ENCODE assay signal across 4 cellular contexts in genomic region chr2:119373907-119374745, GRCh38. TPM values are rescaled to one million over a fixed set of nuclear protein-coding genes. Genes with fewer than 3 reads are reported as not detected.
"Had no signal": no experiment of that assay in that cellular context is flagged by ENCODE, and none has a peak within 500 bp of the region (broad histone marks: within the 10 kb centered on the region; RNA-seq: fewer than 3 reads in every experiment).

No MANE protein-coding gene starts in this region.

RNA-seq across cellular contexts. Expression of gene TMEM37, which starts 57.5 kb away (rescaled TPM):
- total RNA-seq: myocyte; natural killer cell treated with Interleukin-12 subunit alpha and Interleukin-12 subunit beta and Interleukin-15 and Interleukin-18, amount 100 ng/mL, for 72 hours; temporal lobe had no signal
- polyA plus RNA-seq: neural cell had no signal
